1 cellular context compared by ENCODE assay signal in genomic region chr19:47853003-47853402, GRCh38.
TF ChIP-seq lines count a peak whose summit lies in the region.

No MANE protein-coding gene starts in this region.

TF ChIP-seq in H1, 55 proteins besides CTCF, POLR2A, EP300 and RAD21:
- TF ChIP-seq POU5F1 (IDR thresholded peaks at IDR 0.05; ENCODE audit: low read depth, low read length) (no peak), SIRT6 (IDR thresholded peaks at IDR 0.05; ENCODE audit: low read length) (no peak), TCF12 (IDR thresholded peaks at IDR 0.05; ENCODE audit: low read depth, low read length) (no peak), SUZ12 (IDR thresholded peaks at IDR 0.05; ENCODE audit: low read length) (no peak), SP2 (IDR thresholded peaks at IDR 0.05; ENCODE audit: low read length) (no peak), USF2 (IDR thresholded peaks at IDR 0.05; ENCODE audit: low read length) (no peak), CTBP2 (IDR thresholded peaks at IDR 0.05; ENCODE audit: borderline replicate concordance, insufficient read depth, insufficient read length, low read length) (no peak), SIX5 (IDR thresholded peaks at IDR 0.05; ENCODE audit: low read depth, low read length) (no peak), CHD7 (IDR thresholded peaks at IDR 0.05; ENCODE audit: insufficient replicate concordance, low read length) (no peak), ATF2 (IDR thresholded peaks at IDR 0.05; ENCODE audit: low read length) (no peak), PHF8 (conservative IDR thresholded peaks at IDR 0.05; ENCODE audit: low read depth, low read length) (no peak), GTF2F1 (IDR thresholded peaks at IDR 0.05; ENCODE audit: borderline replicate concordance, low read depth, low read length) (no peak), SRF (IDR thresholded peaks at IDR 0.05; ENCODE audit: low read depth, low read length) (no peak), BACH1 (IDR thresholded peaks at IDR 0.05; ENCODE audit: low read length) (no peak), CHD1 (IDR thresholded peaks at IDR 0.05; ENCODE audit: low read depth, low read length) (no peak), JUND (IDR thresholded peaks at IDR 0.05; ENCODE audit: low read length) (no peak), HDAC2 (IDR thresholded peaks at IDR 0.05; ENCODE audit: borderline replicate concordance in 1 of 2, low read depth in 2 of 2, low read length in 2 of 2) (no peak), TBP (IDR thresholded peaks at IDR 0.05; ENCODE audit: low read depth, low read length) (no peak)
